1 cellular context compared by ENCODE assay signal in the genomic region with DNA sequence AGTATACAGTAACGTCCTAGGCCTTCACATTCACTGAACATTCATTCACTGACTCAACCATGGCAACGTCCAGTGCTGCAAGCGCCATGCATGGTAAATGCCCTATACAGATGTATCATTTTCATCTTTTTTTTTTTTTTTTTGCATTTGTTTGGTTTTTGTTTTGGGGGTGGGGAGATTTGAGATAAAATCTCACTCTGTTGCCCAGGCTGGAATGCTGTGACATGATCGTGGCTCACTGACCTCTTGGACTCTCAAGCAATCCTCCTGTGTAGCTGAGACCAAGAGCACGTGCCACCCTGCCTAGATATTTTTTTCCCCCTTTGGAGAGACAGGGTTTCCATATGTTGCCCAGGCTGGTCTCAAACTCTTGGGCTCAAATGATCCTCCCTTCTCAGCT.
TF ChIP-seq lines count a peak whose summit lies in the region.

No MANE protein-coding gene starts in this region.

TF ChIP-seq in HepG2, 621 proteins besides CTCF, POLR2A, EP300 and RAD21 (continued from another document and continues in another):
- TF ChIP-seq, protein P1, sequence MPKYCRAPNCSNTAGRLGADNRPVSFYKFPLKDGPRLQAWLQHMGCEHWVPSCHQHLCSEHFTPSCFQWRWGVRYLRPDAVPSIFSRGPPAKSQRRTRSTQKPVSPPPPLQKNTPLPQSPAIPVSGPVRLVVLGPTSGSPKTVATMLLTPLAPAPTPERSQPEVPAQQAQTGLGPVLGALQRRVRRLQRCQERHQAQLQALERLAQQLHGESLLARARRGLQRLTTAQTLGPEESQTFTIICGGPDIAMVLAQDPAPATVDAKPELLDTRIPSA (CRISPR knock-in tag; IDR thresholded peaks at IDR 0.05; ENCODE audit: borderline replicate concordance): no peak
- TF ChIP-seq ZKSCAN8 (CRISPR knock-in tag; IDR thresholded peaks at IDR 0.05; ENCODE audit: borderline replicate concordance) (no peak), ZNF615 (CRISPR knock-in tag; IDR thresholded peaks at IDR 0.05; ENCODE audit: borderline replicate concordance) (no peak), FOXP1 (IDR thresholded peaks at IDR 0.05) (no peak), FOXP1 (CRISPR knock-in tag; IDR thresholded peaks at IDR 0.05) (peak; percentile 48; the same call in 1 of the 2 replicates), NFKBIZ (CRISPR knock-in tag; IDR thresholded peaks at IDR 0.05) (no peak), ZNF761 (CRISPR knock-in tag; conservative IDR thresholded peaks at IDR 0.05) (no peak), CENPT (CRISPR knock-in tag; IDR thresholded peaks at IDR 0.05; ENCODE audit: low read depth) (no peak), TRIM24 (CRISPR knock-in tag; IDR thresholded peaks at IDR 0.05) (0 out of 2 replicates have a peak, but pooled peaks have one; percentile 17), MEIS1 (CRISPR knock-in tag; IDR thresholded peaks at IDR 0.05; ENCODE audit: borderline replicate concordance) (no peak), HNF4G (IDR thresholded peaks at IDR 0.05; ENCODE audit: borderline replicate concordance, low read depth, low read length) (peak; percentile 66), HNF4G (CRISPR knock-in tag; IDR thresholded peaks at IDR 0.05; ENCODE audit: borderline replicate concordance, low read depth) (no peak), ZBTB26 (CRISPR knock-in tag; IDR thresholded peaks at IDR 0.05; ENCODE audit: borderline replicate concordance) (no peak), MIXL1 (CRISPR knock-in tag; IDR thresholded peaks at IDR 0.05) (peak; percentile 47; the same call in 1 of the 2 replicates), RFX1 (IDR thresholded peaks at IDR 0.05) (no peak), HIC2 (CRISPR knock-in tag; IDR thresholded peaks at IDR 0.05; ENCODE audit: low read depth) (0 out of 2 replicates have a peak, but pooled peaks have one; percentile 45), BHLHE40 (IDR thresholded peaks at IDR 0.05; ENCODE audit: low read length) (peak; percentile 96), ARNTL (CRISPR knock-in tag; IDR thresholded peaks at IDR 0.05) (peak; percentile 75), SP1 (IDR thresholded peaks at IDR 0.05) (no peak), SP1 (CRISPR knock-in tag; IDR thresholded peaks at IDR 0.05) (no peak), ZNF703 (CRISPR knock-in tag; IDR thresholded peaks at IDR 0.05; ENCODE audit: borderline replicate concordance) (no peak), ZNF644 (CRISPR knock-in tag; IDR thresholded peaks at IDR 0.05; ENCODE audit: low read depth) (peak; percentile 60; the same call in 1 of the 2 replicates), HBP1 (CRISPR knock-in tag; IDR thresholded peaks at IDR 0.05; ENCODE audit: low read depth) (no peak), PAXIP1 (CRISPR knock-in tag; conservative IDR thresholded peaks at IDR 0.05) (peak; percentile 75), CEBPG (CRISPR knock-in tag; IDR thresholded peaks at IDR 0.05) (0 out of 2 replicates have a peak, but pooled peaks have one; percentile 17), YEATS4 (CRISPR knock-in tag; IDR thresholded peaks at IDR 0.05; ENCODE audit: borderline replicate concordance) (peak; percentile 55), GATAD1 (CRISPR knock-in tag; IDR thresholded peaks at IDR 0.05) (no peak), ZNF446 (CRISPR knock-in tag; IDR thresholded peaks at IDR 0.05) (no peak), EED (CRISPR knock-in tag; IDR thresholded peaks at IDR 0.05) (no peak), POGZ (CRISPR knock-in tag; IDR thresholded peaks at IDR 0.05) (peak; percentile 46; the same call in 1 of the 2 replicates), GTF2F1 (IDR thresholded peaks at IDR 0.05; ENCODE audit: low read length) (no peak), PHF20 (CRISPR knock-in tag; IDR thresholded peaks at IDR 0.05) (no peak), ZNF205 (CRISPR knock-in tag; IDR thresholded peaks at IDR 0.05) (no peak), SATB2 (CRISPR knock-in tag; IDR thresholded peaks at IDR 0.05) (no peak), BCL6 (CRISPR knock-in tag; IDR thresholded peaks at IDR 0.05) (peak; percentile 34; the same call in 1 of the 2 replicates), ZNF3 (CRISPR knock-in tag; IDR thresholded peaks at IDR 0.05) (no peak), ZNF207 (IDR thresholded peaks at IDR 0.05; ENCODE audit: borderline replicate concordance) (no peak), TP53 (CRISPR knock-in tag; conservative IDR thresholded peaks at IDR 0.05) (no peak), ZNF558 (CRISPR knock-in tag; IDR thresholded peaks at IDR 0.05; ENCODE audit: borderline replicate concordance) (no peak), DMAP1 (CRISPR knock-in tag; IDR thresholded peaks at IDR 0.05) (peak; percentile 66; the same call in 1 of the 2 replicates), JUN (CRISPR knock-in tag; IDR thresholded peaks at IDR 0.05) (no peak), IRF9 (CRISPR knock-in tag; IDR thresholded peaks at IDR 0.05; ENCODE audit: borderline replicate concordance) (no peak)
- TF ChIP-seq, protein P2, sequence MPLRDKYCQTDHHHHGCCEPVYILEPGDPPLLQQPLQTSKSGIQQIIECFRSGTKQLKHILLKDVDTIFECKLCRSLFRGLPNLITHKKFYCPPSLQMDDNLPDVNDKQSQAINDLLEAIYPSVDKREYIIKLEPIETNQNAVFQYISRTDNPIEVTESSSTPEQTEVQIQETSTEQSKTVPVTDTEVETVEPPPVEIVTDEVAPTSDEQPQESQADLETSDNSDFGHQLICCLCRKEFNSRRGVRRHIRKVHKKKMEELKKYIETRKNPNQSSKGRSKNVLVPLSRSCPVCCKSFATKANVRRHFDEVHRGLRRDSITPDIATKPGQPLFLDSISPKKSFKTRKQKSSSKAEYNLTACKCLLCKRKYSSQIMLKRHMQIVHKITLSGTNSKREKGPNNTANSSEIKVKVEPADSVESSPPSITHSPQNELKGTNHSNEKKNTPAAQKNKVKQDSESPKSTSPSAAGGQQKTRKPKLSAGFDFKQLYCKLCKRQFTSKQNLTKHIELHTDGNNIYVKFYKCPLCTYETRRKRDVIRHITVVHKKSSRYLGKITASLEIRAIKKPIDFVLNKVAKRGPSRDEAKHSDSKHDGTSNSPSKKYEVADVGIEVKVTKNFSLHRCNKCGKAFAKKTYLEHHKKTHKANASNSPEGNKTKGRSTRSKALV (CRISPR knock-in tag; IDR thresholded peaks at IDR 0.05): 0 out of 2 replicates have a peak, but pooled peaks have one; percentile 42
- TF ChIP-seq, protein P3, sequence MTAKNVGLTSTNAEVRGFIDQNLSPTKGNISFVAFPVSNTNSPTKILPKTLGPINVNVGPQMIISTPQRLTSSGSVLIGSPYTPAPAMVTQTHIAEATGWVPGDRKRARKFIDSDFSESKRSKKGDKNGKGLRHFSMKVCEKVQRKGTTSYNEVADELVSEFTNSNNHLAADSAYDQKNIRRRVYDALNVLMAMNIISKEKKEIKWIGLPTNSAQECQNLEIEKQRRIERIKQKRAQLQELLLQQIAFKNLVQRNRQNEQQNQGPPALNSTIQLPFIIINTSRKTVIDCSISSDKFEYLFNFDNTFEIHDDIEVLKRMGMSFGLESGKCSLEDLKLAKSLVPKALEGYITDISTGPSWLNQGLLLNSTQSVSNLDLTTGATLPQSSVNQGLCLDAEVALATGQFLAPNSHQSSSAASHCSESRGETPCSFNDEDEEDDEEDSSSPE (CRISPR knock-in tag; IDR thresholded peaks at IDR 0.05): peak; percentile 62; the same call in 1 of the 2 replicates
- TF ChIP-seq, protein P4, sequence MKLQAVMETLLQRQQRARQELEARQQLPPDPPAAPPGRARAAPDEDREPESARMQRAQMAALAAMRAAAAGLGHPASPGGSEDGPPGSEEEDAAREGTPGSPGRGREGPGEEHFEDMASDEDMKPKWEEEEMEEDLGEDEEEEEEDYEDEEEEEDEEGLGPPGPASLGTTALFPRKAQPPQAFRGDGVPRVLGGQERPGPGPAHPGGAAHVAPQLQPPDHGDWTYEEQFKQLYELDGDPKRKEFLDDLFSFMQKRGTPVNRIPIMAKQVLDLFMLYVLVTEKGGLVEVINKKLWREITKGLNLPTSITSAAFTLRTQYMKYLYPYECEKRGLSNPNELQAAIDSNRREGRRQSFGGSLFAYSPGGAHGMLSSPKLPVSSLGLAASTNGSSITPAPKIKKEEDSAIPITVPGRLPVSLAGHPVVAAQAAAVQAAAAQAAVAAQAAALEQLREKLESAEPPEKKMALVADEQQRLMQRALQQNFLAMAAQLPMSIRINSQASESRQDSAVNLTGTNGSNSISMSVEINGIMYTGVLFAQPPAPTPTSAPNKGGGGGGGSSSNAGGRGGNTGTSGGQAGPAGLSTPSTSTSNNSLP (IDR thresholded peaks at IDR 0.05; ENCODE audit: low read depth, low read length): peak; percentile 91
- TF ChIP-seq, protein P5, sequence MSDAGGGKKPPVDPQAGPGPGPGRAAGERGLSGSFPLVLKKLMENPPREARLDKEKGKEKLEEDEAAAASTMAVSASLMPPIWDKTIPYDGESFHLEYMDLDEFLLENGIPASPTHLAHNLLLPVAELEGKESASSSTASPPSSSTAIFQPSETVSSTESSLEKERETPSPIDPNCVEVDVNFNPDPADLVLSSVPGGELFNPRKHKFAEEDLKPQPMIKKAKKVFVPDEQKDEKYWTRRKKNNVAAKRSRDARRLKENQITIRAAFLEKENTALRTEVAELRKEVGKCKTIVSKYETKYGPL (CRISPR knock-in tag; IDR thresholded peaks at IDR 0.05): no peak
- TF ChIP-seq, protein P6, sequence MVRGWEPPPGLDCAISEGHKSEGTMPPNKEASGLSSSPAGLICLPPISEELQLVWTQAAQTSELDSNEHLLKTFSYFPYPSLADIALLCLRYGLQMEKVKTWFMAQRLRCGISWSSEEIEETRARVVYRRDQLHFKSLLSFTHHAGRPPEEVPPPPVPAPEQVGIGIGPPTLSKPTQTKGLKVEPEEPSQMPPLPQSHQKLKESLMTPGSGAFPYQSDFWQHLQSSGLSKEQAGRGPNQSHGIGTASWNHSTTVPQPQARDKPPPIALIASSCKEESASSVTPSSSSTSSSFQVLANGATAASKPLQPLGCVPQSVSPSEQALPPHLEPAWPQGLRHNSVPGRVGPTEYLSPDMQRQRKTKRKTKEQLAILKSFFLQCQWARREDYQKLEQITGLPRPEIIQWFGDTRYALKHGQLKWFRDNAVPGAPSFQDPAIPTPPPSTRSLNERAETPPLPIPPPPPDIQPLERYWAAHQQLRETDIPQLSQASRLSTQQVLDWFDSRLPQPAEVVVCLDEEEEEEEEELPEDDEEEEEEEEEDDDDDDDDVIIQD (CRISPR knock-in tag; IDR thresholded peaks at IDR 0.05; ENCODE audit: low read depth): peak; percentile 56; the same call in 1 of the 2 replicates
